8 cellular contexts compared by ENCODE assay signal in the genomic region with DNA sequence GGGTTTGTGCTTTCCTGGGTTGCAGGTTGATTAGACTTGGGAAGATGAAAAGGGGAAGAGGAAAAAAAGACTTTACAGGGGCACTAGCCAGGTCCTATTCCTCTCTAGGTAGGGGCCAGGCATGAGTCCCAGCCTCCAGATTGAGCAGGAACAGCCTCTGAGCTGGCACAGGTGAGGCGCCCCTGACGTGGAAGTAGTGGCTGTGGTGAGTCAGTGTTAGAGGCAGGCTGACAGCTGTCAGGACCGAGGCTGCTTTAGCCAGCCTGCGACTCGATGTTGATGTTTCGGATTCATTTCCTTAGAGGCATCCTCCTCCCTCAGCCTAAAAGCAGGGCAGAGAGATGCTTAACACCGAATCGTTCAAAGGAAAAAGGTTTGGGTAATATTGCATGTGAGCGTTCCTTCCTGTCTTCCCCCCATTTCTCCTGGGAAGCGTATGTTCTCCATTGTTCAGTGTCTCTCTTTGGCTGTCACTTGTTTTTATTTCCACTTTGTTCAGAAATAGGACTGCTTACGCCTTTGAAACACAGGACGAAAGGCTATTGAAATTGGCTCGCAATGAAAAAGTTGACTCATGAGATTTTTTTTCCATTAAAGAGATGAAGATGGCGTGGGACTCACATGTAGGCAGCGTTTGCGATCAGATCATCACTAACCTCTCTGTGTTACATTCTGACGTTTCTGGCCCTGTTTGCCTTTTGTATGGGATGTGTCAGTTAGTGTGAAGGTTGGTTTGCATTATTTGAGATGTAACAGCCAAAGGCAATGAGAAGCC. TPM values are rescaled to one million over a fixed set of nuclear protein-coding genes. Genes with fewer than 3 reads are reported as not detected.
DNase-seq lines count a peak whose midpoint lies in the region; ATAC-seq, FAIRE-seq and TF ChIP-seq lines count a peak whose summit lies in the region.

No MANE protein-coding gene starts in this region.

- FAIRE-seq in GM12891 (lab: Jason Lieb, UNC) = peak; percentile 74

- H3K9ac ChIP-seq in MM.1S (ENCODE audit: low read length) (peak overlapping the region; percentile 76), parathyroid adenoma (no peak overlapping the region)

- in situ Hi-C loops in transverse colon (cut with MboI; ENCODE audit: low pct_ligation_motif_present in 1 of 4, low pct_unique_long_range_greater_than_20kb in 1 of 4, low sequenced_read_pairs in 3 of 4) = no loop called here

- H3K79me2 ChIP-seq in MM.1S (ENCODE audit: low read length) (no peaks in the 10 kb centered on the region), parathyroid adenoma (no peaks in the 10 kb centered on the region)

- peak; percentile 48 for DNase-seq in GM12891 (ENCODE audit: insufficient read length, low spot score)
- DNase-seq in MM.1S = peak; percentile 56
- DNase-seq in activated T-cell treated with anti-CD3 and anti-CD28 coated beads, Interleukin-2, amount 50 U/mL, for 1 hour = peak; percentile 75
- DNase-seq in transverse colon = peak; percentile 80

- H2AFZ ChIP-seq in MM.1S (ENCODE audit: low read length) (peak overlapping the region; percentile 58; the same call in 1 of the 2 replicates), parathyroid adenoma (peak overlapping the region; percentile 75)

- TF ChIP-seq POLR2A in GM12891 (IDR thresholded peaks at IDR 0.05; ENCODE audit: low read depth, low read length) = no peak
- TF ChIP-seq POLR2A in transverse colon (IDR thresholded peaks at IDR 0.05) = peak; percentile 35

- H3K4me1 ChIP-seq in MM.1S (ENCODE audit: low read length) (peaks cover 3% of the 10 kb centered on the region), parathyroid adenoma (no peaks in the 10 kb centered on the region), transverse colon (peaks cover 7 to 52% (median 39%) of the 10 kb centered on the region in 4 donors)

- H3K27me3 ChIP-seq in MM.1S (replicated peaks; ENCODE audit: insufficient read depth, low read length) = no peaks in the 10 kb centered on the region
- H3K27me3 ChIP-seq in parathyroid adenoma (ENCODE audit: control insufficient read depth, insufficient read depth, low read length) = no peaks in the 10 kb centered on the region
- no peaks in the 10 kb centered on the region for H3K27me3 ChIP-seq in transverse colon

- no peaks in the 10 kb centered on the region for H4K20me1 ChIP-seq in MM.1S (ENCODE audit: insufficient read depth, low read length)

- ATAC-seq in esophagus mucosa (peak; percentile 82), HG03521 (IDR thresholded peaks at IDR 0.05; ENCODE audit: unreplicated experiment) (no peak), HG03108 (IDR thresholded peaks at IDR 0.05; ENCODE audit: unreplicated experiment) (no peak)

- H3K4me2 ChIP-seq in MM.1S (ENCODE audit: low read depth, low read length) (peak overlapping the region; percentile 95), parathyroid adenoma (ENCODE audit: low read length) (peak overlapping the region; percentile 85)

- peaks cover 16% of the 10 kb centered on the region for H3F3A ChIP-seq in MM.1S (ENCODE audit: insufficient read depth, low read length)

- TF ChIP-seq CTCF in MM.1S (IDR thresholded peaks at IDR 0.05; ENCODE audit: low read length) = no peak
- no peak for TF ChIP-seq CTCF in parathyroid adenoma (IDR thresholded peaks at IDR 0.05)
- peak in 1 of 5 experiments; percentile 16 for TF ChIP-seq CTCF in transverse colon (IDR thresholded peaks at IDR 0.05)

- H3K9me3 ChIP-seq in MM.1S (replicated peaks; ENCODE audit: insufficient read depth, low read length) = no peaks in the 10 kb centered on the region
- no peaks in the 10 kb centered on the region for H3K9me3 ChIP-seq in parathyroid adenoma (ENCODE audit: control insufficient read depth, low read length)
- no peaks in the 10 kb centered on the region for H3K9me3 ChIP-seq in transverse colon

- 13 to 22% methylated on average over 10 to 17 of the region's 17 CpGs for WGBS in transverse colon (ENCODE audit: low coverage in 1 of 2), 2 donors

- H3K4me3 ChIP-seq in MM.1S (ENCODE audit: low read length) = peak overlapping the region; percentile 65
- peak overlapping the region; percentile 7 for H3K4me3 ChIP-seq in parathyroid adenoma (ENCODE audit: low read depth, low read length)
- H3K4me3 ChIP-seq in transverse colon = peak overlapping the region; percentile 79 to 94 (median 90)

- intact Hi-C loops in transverse colon (cut with DNase I; ENCODE audit: low total_unique reads) = no loop called here

- H3K9me2 ChIP-seq in MM.1S (replicated peaks; ENCODE audit: insufficient read depth, low read length) = no peaks in the 10 kb centered on the region

- H3K27ac ChIP-seq in MM.1S (ENCODE audit: low read length) (peak overlapping the region; percentile 81), parathyroid adenoma (no peak overlapping the region), transverse colon (peak overlapping the region; percentile 91 to 95 (median 92))

- no peak for TF ChIP-seq EP300 in transverse colon (IDR thresholded peaks at IDR 0.05; ENCODE audit: low read depth)

- H3K36me3 ChIP-seq in MM.1S (replicated peaks; ENCODE audit: insufficient read depth, low read length) (no peaks in the 10 kb centered on the region), parathyroid adenoma (ENCODE audit: control insufficient read depth, insufficient read depth, low read length) (no peaks in the 10 kb centered on the region), transverse colon (no peaks in the 10 kb centered on the region)

TF ChIP-seq in GM12891, 5 proteins besides CTCF, POLR2A, EP300 and RAD21:
- no peak for TF ChIP-seq TAF1 (IDR thresholded peaks at IDR 0.05; ENCODE audit: low read depth, low read length)
- TF ChIP-seq SPI1 (IDR thresholded peaks at IDR 0.05; ENCODE audit: low read depth, low read length) = 0 out of 2 replicates have a peak, but pooled peaks have one; percentile 16
- no peak for TF ChIP-seq PAX5 (IDR thresholded peaks at IDR 0.05; ENCODE audit: insufficient read depth, low read length, severe bottlenecking)
- TF ChIP-seq POU2F2 (IDR thresholded peaks at IDR 0.05; ENCODE audit: low read depth, low read length) = no peak
- TF ChIP-seq POLR2AphosphoS5 (IDR thresholded peaks at IDR 0.05; ENCODE audit: low read depth, low read length) = no peak

RNA-seq across cellular contexts. Expression of a gene that starts 1.2 kb away (rescaled TPM):
- 7.1 TPM for polyA plus RNA-seq in GM12891 (2012; ENCODE audit: low read depth, missing spikeins)
- total RNA-seq in esophagus mucosa (8.1 TPM), transverse colon (10 to 100 TPM; 18.5 to 41.3 (median 34.5) TPM)

RNA-seq across cellular contexts. Expression of a gene that starts 17.5 kb away (rescaled TPM):
- polyA plus RNA-seq in GM12891 (2012; ENCODE audit: low read depth, missing spikeins) = 16.1 TPM
- total RNA-seq in esophagus mucosa (17.1 TPM), transverse colon (100 to 1,000 TPM; 100 to 940 (median 120) TPM)

Comparison
In these comparisons a context has a peak if more than half of its experiments do, and no peak if none do; other contexts are left out.
1. H3K4me3 ChIP-seq: peak in every context shown above with its lines; median percentile 90 in transverse colon; 65 in MM.1S; 7 in parathyroid adenoma.